27 cellular contexts compared by ENCODE assay signal in genomic region chr20:9211016-9211760, GRCh38.
"Had no signal": no experiment of that assay in that cellular context is flagged by ENCODE, and none has a peak within 500 bp of the region (broad histone marks: within the 10 kb centered on the region; RNA-seq: fewer than 3 reads in every experiment).

No MANE protein-coding gene starts in this region.

- ATAC-seq: gastroesophageal sphincter; left lung; lower lobe of right lung; natural killer cell; right cardiac atrium; stimulated activated naive B cell treated with anti-CD40 and anti-IgM and Interleukin-4, amounts not matched to agents 10 μg/mL and 1 μg/mL and 100 μg/mL, for 72 hours; T-helper 17 cell; WTC11 had no signal

- H2AFZ ChIP-seq: hepatocyte had no signal

- H3K4me3 ChIP-seq: coronary artery, dorsolateral prefrontal cortex, gastroesophageal sphincter, hepatocyte, left lung, lower lobe of right lung, uterus had no signal

- H3K27ac ChIP-seq: brain microvascular endothelial cell, coronary artery, dorsolateral prefrontal cortex, hepatocyte, left lung, lower lobe of right lung, uterus had no signal

- H3K4me2 ChIP-seq: hepatocyte had no signal

- H3K9me3 ChIP-seq: gastroesophageal sphincter, left lung, lower lobe of right lung, uterus had no signal

- H3K4me1 ChIP-seq: left lung, lower lobe of right lung, uterus had no signal

- H3K79me2 ChIP-seq: hepatocyte had no signal

- H3K36me3 ChIP-seq: brain microvascular endothelial cell, gastroesophageal sphincter, left lung, lower lobe of right lung, uterus had no signal

- H3K27me3 ChIP-seq: brain microvascular endothelial cell, dorsolateral prefrontal cortex, gastroesophageal sphincter, hepatocyte, left lung, uterus had no signal

- DNase-seq: activated CD4-positive, alpha-beta memory T cell treated with anti-CD3 and anti-CD28 coated beads, Interleukin-2, amount 10 ng/mL, durations not matched to agents 7 days and 5 days; activated CD4-positive, alpha-beta T cell treated with anti-CD3 and anti-CD28 coated beads for 1 hour; activated CD4-positive, alpha-beta T cell treated with anti-CD3 and anti-CD28 coated beads, Interleukin-2, amount 10 ng/mL, durations not matched to agents 7 days and 5 days; activated CD8-positive, alpha-beta memory T cell treated with anti-CD3 and anti-CD28 coated beads, Interleukin-2, amount 50 U/mL, for 48 hours; activated gamma-delta T cell treated with Interleukin-2 at 50 U/mL for 16 hours; activated naive CD4-positive, alpha-beta T cell treated with anti-CD3 and anti-CD28 coated beads, Interleukin-2, amount 50 U/mL, for 16 hours; activated T-cell treated with anti-CD3 and anti-CD28 coated beads, Interleukin-2, amount 50 U/mL, for 24 hours; amniotic stem cell; brain microvascular endothelial cell; dorsolateral prefrontal cortex; effector memory CD4-positive, alpha-beta T cell; left lung; lower lobe of right lung; mesenchymal stem cell; natural killer cell; right cardiac atrium; stimulated activated CD4-positive, alpha-beta T cell treated with anti-CD3 and anti-CD28 coated beads, Interleukin-15, amount 100 ng/mL, for 24 hours; stimulated activated CD4-positive, alpha-beta T cell treated with anti-CD3 and anti-CD28 coated beads, Interleukin-2, amount 100 ng/mL, for 24 hours; stimulated activated naive B cell treated with anti-CD40 and anti-IgM and Interleukin-4, amounts not matched to agents 10 μg/mL and 1 μg/mL and 100 μg/mL, for 72 hours; T-helper 17 cell; T1000; uterus had no signal

- FAIRE-seq: astrocyte had no signal
